8 cellular contexts compared by ENCODE assay signal in the genomic region with DNA sequence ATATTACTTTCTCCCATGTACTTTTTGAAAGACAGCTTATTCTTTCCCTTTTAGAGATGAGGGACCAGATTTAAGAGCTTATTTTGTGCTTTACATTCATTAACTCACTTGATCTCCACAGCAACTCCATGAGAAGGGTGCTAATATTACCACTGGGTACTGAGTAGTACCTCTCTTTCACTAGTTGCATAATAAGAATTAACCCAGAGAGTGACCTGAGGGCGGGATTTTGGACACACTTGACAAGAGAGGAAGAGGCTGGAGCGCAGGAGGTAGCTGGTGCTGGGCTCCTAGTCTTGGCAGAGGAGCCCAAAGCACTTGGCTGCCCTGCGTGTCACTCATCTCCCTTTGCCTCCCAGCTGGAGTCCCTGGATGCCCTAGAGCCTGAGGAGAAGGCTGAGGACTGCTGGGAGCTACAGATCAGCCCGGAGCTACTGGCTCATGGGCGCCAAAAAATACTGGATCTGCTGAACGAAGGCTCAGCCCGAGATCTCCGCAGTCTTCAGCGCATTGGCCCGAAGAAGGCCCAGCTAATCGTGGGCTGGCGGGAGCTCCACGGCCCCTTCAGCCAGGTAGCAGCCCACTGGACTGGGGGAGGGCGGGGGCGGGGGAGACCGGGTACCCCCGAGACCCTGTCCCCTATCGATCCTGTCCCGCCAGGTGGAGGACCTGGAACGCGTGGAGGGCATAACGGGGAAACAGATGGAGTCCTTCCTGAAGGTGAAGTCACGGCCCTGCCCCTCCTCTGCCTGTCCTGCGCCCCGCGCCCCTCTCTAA. TPM values are rescaled to one million over a fixed set of nuclear protein-coding genes. Genes with fewer than 3 reads are reported as not detected.
DNase-seq lines count a peak whose midpoint lies in the region; ATAC-seq, FAIRE-seq and TF ChIP-seq lines count a peak whose summit lies in the region.

No MANE protein-coding gene starts in this region.

- no peaks in the 10 kb centered on the region for H3K79me1 ChIP-seq in H1 (ENCODE audit: low read depth, low read length)

- H3K23me2 ChIP-seq in H1 (ENCODE audit: low read depth, low read length) = peaks cover 13% of the 10 kb centered on the region; the same call in 1 of the 2 replicates

- no peaks in the 10 kb centered on the region for H3K9me3 ChIP-seq in CD4-positive, CD25-positive, alpha-beta regulatory T cell (ENCODE audit: control insufficient read depth in 2 of 2, low read length in 2 of 2)
- no peaks in the 10 kb centered on the region for H3K9me3 ChIP-seq in H1 (ENCODE audit: insufficient read depth in 2 of 2, low read depth in 1 of 2, low read length in 1 of 2)

- H3K4me2 ChIP-seq in H1 (ENCODE audit: insufficient read depth in 1 of 2, low read depth in 2 of 2, low read length in 2 of 2) = peak overlapping the region; percentile 69 to 94

- peaks cover 7 to 22% of the 10 kb centered on the region in 2 experiments for H3K79me2 ChIP-seq in H1 (ENCODE audit: control insufficient read depth in 1 of 2, insufficient read depth in 2 of 2, low read length in 2 of 2)

- H3K36me3 Mint-ChIP-seq in CD4-positive, CD25-positive, alpha-beta regulatory T cell = peaks cover 20% of the 10 kb centered on the region
- peaks cover 0 to 7% of the 10 kb centered on the region in 2 donors for H3K36me3 Mint-ChIP-seq in naive B cell

- 68% methylated on average over 12 of the region's 26 CpGs; no CpG with 5 or more reads in 1 of the 2 experiments for WGBS in H1 (ENCODE audit: extremely low coverage in 1 of 2, insufficient coverage in 1 of 2, insufficient read length in 1 of 2, insufficient replicate concordance in 2 of 2, low coverage in 1 of 2, low lambda C conversion rate in 2 of 2, missing lambda C conversion rate in 1 of 2), 2 experiments

- peaks cover 10 to 21% of the 10 kb centered on the region in 2 experiments for H4K20me1 ChIP-seq in H1 (replicated peaks in 1 of 2; ENCODE audit: control insufficient read depth in 1 of 2, insufficient read depth in 2 of 2, low read length in 2 of 2)

- H3K4me3 ChIP-seq in CD4-positive, CD25-positive, alpha-beta regulatory T cell (ENCODE audit: low read depth, low read length) = peak overlapping the region; percentile 72
- peak overlapping the region; percentile 54 to 79 (median 72) for H3K4me3 ChIP-seq in H1 (ENCODE audit: extremely low read depth in 1 of 4, insufficient read depth in 2 of 4, low read depth in 3 of 4, low read length in 4 of 4)

- no peak overlapping the region for H3K23ac ChIP-seq in H1 (ENCODE audit: insufficient read length)

- no peak overlapping the region for H2AFZ ChIP-seq in H1 (ENCODE audit: low read length)

- H2BK15ac ChIP-seq in H1 (ENCODE audit: low read length) = no peak overlapping the region

- TF ChIP-seq EP300 in H1 (IDR thresholded peaks at IDR 0.05; ENCODE audit: borderline replicate concordance in 1 of 2, low read depth in 2 of 2, low read length in 2 of 2) = no peak

- H3K27me3 Mint-ChIP-seq in CD4-positive, CD25-positive, alpha-beta regulatory T cell = peaks cover 11% of the 10 kb centered on the region
- no peaks in the 10 kb centered on the region for H3K27me3 Mint-ChIP-seq in naive B cell

- peak overlapping the region; percentile 94 for H3K27ac ChIP-seq in CD4-positive, CD25-positive, alpha-beta regulatory T cell (ENCODE audit: insufficient read depth, low read length, poor library complexity, severe bottlenecking)
- peak overlapping the region; percentile 86 for H3K27ac ChIP-seq in H1 (ENCODE audit: low read depth, low read length)

- no peak overlapping the region for H2BK20ac ChIP-seq in H1 (ENCODE audit: low read length)

- peak overlapping the region; percentile 90 for H3K18ac ChIP-seq in H1 (ENCODE audit: extremely low read depth, low read length)

- TF ChIP-seq CTCF in H1 (IDR thresholded peaks at IDR 0.05; ENCODE audit: control extremely low read depth in 1 of 3, insufficient read depth in 1 of 3, low read depth in 1 of 3, low read length in 3 of 3) = no peak
- no peak for TF ChIP-seq CTCF in omental fat pad (IDR thresholded peaks at IDR 0.05)

- H3K9me3 Mint-ChIP-seq in CD4-positive, CD25-positive, alpha-beta regulatory T cell = peaks cover 0 to 2% (median 0%) of the 10 kb centered on the region in 7 donors
- H3K9me3 Mint-ChIP-seq in naive B cell = no peaks in the 10 kb centered on the region

- H3K4me3 Mint-ChIP-seq in CD4-positive, CD25-positive, alpha-beta regulatory T cell = peak overlapping the region; percentile 90 to 100 (median 100)
- H3K4me3 Mint-ChIP-seq in naive B cell = peak overlapping the region; percentile 94 to 100 (median 100)

- CTCF ChIA-PET in H1 (lab: Charles Lee; ENCODE audit: partially characterized antibody) = interaction anchor here (0.5 to 2.8 kb wide), 15 partner anchors 11 to 945 kb away, joined by 3 to 15 read pairs (median 4); a partner anchor contains a TSS

- no peak for TF ChIP-seq POLR2A in H1 (IDR thresholded peaks at IDR 0.05; ENCODE audit: control extremely low read depth in 1 of 2, low read depth in 2 of 2, low read length in 2 of 2)

- H3K36me3 ChIP-seq in CD4-positive, CD25-positive, alpha-beta regulatory T cell (ENCODE audit: control insufficient read depth, insufficient read depth, low read length) = peaks cover 28% of the 10 kb centered on the region
- peaks cover 27 to 56% (median 36%) of the 10 kb centered on the region in 4 experiments for H3K36me3 ChIP-seq in H1 (ENCODE audit: control insufficient read depth in 2 of 4, insufficient read depth in 4 of 4, low read length in 3 of 4)

- TF ChIP-seq RAD21 in H1 (IDR thresholded peaks at IDR 0.05 in 1 of 2, conservative IDR thresholded peaks at IDR 0.05 in 1 of 2; ENCODE audit: low read depth in 2 of 2, low read length in 2 of 2) = no peak

- POLR2A ChIA-PET in H1 (lab: Charles Lee; ENCODE audit: partially characterized antibody) = interaction anchor here (0.7 to 6.5 kb wide), 19 partner anchors 8 to 261 kb away, joined by 3 to 58 read pairs (median 5); a partner anchor contains a TSS

- H4K91ac ChIP-seq in H1 (replicated peaks; ENCODE audit: insufficient read length, low read length) = peak overlapping the region; percentile 98

- ATAC-seq in CD4-positive, CD25-positive, alpha-beta regulatory T cell (ENCODE audit: low read depth in 2 of 2) = peak in 1 of 2 donors; percentile 1
- ATAC-seq in naive B cell (ENCODE audit: low read depth in 2 of 2) (no peak), HG03432 (IDR thresholded peaks at IDR 0.05; ENCODE audit: unreplicated experiment) (no peak), omental fat pad (ENCODE audit: low FRiP score) (no peak)

- DNase-seq in CD4-positive, CD25-positive, alpha-beta regulatory T cell = no peak
- peak; percentile 55 for DNase-seq in HCEC 1CT
- peak; percentile 50 for DNase-seq in RPMI7951 (ENCODE audit: low read depth)
- DNase-seq in H1 (ENCODE audit: low read depth in 1 of 2, low spot score in 2 of 2) = no peak
- DNase-seq in naive B cell = no peak
- DNase-seq in amniotic stem cell (lab: John Stamatoyannopoulos, UW) = no peak
- no peak for DNase-seq in omental fat pad (ENCODE audit: low spot score)

- H3K4me1 Mint-ChIP-seq in CD4-positive, CD25-positive, alpha-beta regulatory T cell = peaks cover 4 to 42% (median 25%) of the 10 kb centered on the region in 4 donors
- peaks cover 35 to 37% (median 36%) of the 10 kb centered on the region in 3 donors for H3K4me1 Mint-ChIP-seq in naive B cell

- peak overlapping the region; percentile 77 for H4K8ac ChIP-seq in H1 (ENCODE audit: extremely low read depth, insufficient read depth, low read length)

- peak overlapping the region; percentile 92 for H3K4ac ChIP-seq in H1 (replicated peaks; ENCODE audit: insufficient read length, low read depth, low read length)

- H3K56ac ChIP-seq in H1 (replicated peaks; ENCODE audit: insufficient read length, low read depth, low read length) = peak overlapping the region; percentile 11

- H3K4me1 ChIP-seq in CD4-positive, CD25-positive, alpha-beta regulatory T cell (ENCODE audit: control insufficient read depth, insufficient read depth, low read length, poor library complexity, severe bottlenecking) = peaks cover 38% of the 10 kb centered on the region
- H3K4me1 ChIP-seq in H1 (replicated peaks in 1 of 4; ENCODE audit: control insufficient read depth in 3 of 4, insufficient read depth in 4 of 4, low read length in 3 of 4) = peaks cover 0 to 28% (median 20%) of the 10 kb centered on the region in 4 experiments; a peak in 6 of 7 replicates

- H2BK12ac ChIP-seq in H1 (ENCODE audit: low read depth, low read length) = no peak overlapping the region; the same call in 1 of the 2 replicates

- FAIRE-seq in H1 (lab: Jason Lieb, UNC) = no peak

- no peak overlapping the region for H3K14ac ChIP-seq in H1 (ENCODE audit: insufficient read length)

- peak overlapping the region; percentile 88 for H2BK5ac ChIP-seq in H1 (ENCODE audit: low read depth, low read length)

- H4K5ac ChIP-seq in H1 (ENCODE audit: insufficient read length, low read depth, low read length) = peak overlapping the region; percentile 90

- H3K27ac Mint-ChIP-seq in CD4-positive, CD25-positive, alpha-beta regulatory T cell = peak overlapping the region; percentile 99 to 100 (median 100)
- peak overlapping the region; percentile 98 to 100 (median 100) for H3K27ac Mint-ChIP-seq in naive B cell

- H3K27me3 ChIP-seq in CD4-positive, CD25-positive, alpha-beta regulatory T cell (ENCODE audit: control insufficient read depth, insufficient read depth, low read length) = no peaks in the 10 kb centered on the region
- H3K27me3 ChIP-seq in H1 (replicated peaks in 1 of 4; ENCODE audit: control insufficient read depth in 3 of 4, extremely low read depth in 1 of 4, insufficient read depth in 3 of 4, low read length in 3 of 4) = no peaks in the 10 kb centered on the region

- peak overlapping the region in 3 of 4 experiments; percentile 22 to 82 (median 79); a peak in 6 of 7 replicates for H3K9ac ChIP-seq in H1 (replicated peaks in 1 of 4; ENCODE audit: extremely low read depth in 1 of 4, low read depth in 3 of 4, low read length in 3 of 4)

- no peak overlapping the region for H2BK120ac ChIP-seq in H1 (replicated peaks; ENCODE audit: low read depth, low read length)

- H2AK5ac ChIP-seq in H1 (ENCODE audit: low read depth, low read length) = 0 out of 2 replicates have a peak overlapping the region, but pooled peaks have one; percentile 47

RNA-seq across cellular contexts. Expression of a gene that starts 1.7 kb away (rescaled TPM):
- total RNA-seq in CD4-positive, CD25-positive, alpha-beta regulatory T cell = 224 TPM
- polyA plus RNA-seq in CD4-positive, CD25-positive, alpha-beta regulatory T cell = 10 to 100 TPM; 36.9 to 62.2 (median 44.5) TPM
- 114 and 181 TPM in 2 replicates for total RNA-seq in RPMI7951 (2014; rRNA removed; shearing (Covaris generic))
- total RNA-seq in H1 (2021; fragmentation: NEBNext Ultra II Directional; extraction: Animal tissue kit (Norgen Biotek cat#: 25700)) = 376 and 380 TPM in 2 replicates
- polyA plus RNA-seq in H1 (2011; rRNA removed) (219 and 357 TPM in 2 replicates), naive B cell (ENCODE audit: low read depth in 6 of 6) (10 to 100 TPM; 16.1 to 30.6 (median 23.2) TPM)
- 226 TPM for polyA plus RNA-seq in H1 (2011; cell fraction: cytosol; rRNA removed)
- 465 TPM for polyA plus RNA-seq in H1 (2011; cell fraction: nucleus; rRNA removed)
- polyA plus RNA-seq in H1 (2012, experiment 1 of 2) = 359 to 553 TPM (median 440 TPM) in 4 replicates
- 327 TPM for polyA plus RNA-seq in H1 (2012, experiment 2 of 2)
- 126 TPM for polyA plus RNA-seq in H1 (2013, experiment 1 of 2)
- polyA plus RNA-seq in H1 (2013, experiment 2 of 2) = 116 TPM
- 294 and 426 TPM in 2 replicates for polyA minus RNA-seq in H1 (2011; rRNA and poly(A)+ RNA removed)
- polyA minus RNA-seq in H1 (2011; cell fraction: cytosol; rRNA and poly(A)+ RNA removed) = 315 TPM
- 159 TPM for polyA minus RNA-seq in H1 (2011; cell fraction: nucleus; rRNA and poly(A)+ RNA removed)
- 10 to 100 TPM; 38.0 to 76.9 (median 57.7) TPM for total RNA-seq in omental fat pad

RNA-seq across cellular contexts. Expression of a gene that starts 7.3 kb away (rescaled TPM):
- 1.9 TPM for total RNA-seq in CD4-positive, CD25-positive, alpha-beta regulatory T cell
- polyA plus RNA-seq in CD4-positive, CD25-positive, alpha-beta regulatory T cell = under 1 TPM in 2 of 4 donors, not detected in 2; 0.06 to 0.17 TPM
- total RNA-seq in RPMI7951 (2014; rRNA removed; shearing (Covaris generic)) = 1.7 and 2.5 TPM in 2 replicates
- total RNA-seq in H1 (2021; fragmentation: NEBNext Ultra II Directional; extraction: Animal tissue kit (Norgen Biotek cat#: 25700)) = 12.8 and 16.6 TPM in 2 replicates
- 32.6 and 49.7 TPM in 2 replicates for polyA plus RNA-seq in H1 (2011; rRNA removed)
- 36.1 TPM for polyA plus RNA-seq in H1 (2011; cell fraction: cytosol; rRNA removed)
- 233 TPM for polyA plus RNA-seq in H1 (2011; cell fraction: nucleus; rRNA removed)
- polyA plus RNA-seq in H1 (2012, experiment 1 of 2) = 25.4 to 32.2 TPM (median 26.8 TPM) in 4 replicates
- polyA plus RNA-seq in H1 (2012, experiment 2 of 2) = 12.5 TPM
- 16.5 TPM for polyA plus RNA-seq in H1 (2013, experiment 1 of 2)
- 13.8 TPM for polyA plus RNA-seq in H1 (2013, experiment 2 of 2)
- 4.5 and 8.5 TPM in 2 replicates for polyA minus RNA-seq in H1 (2011; rRNA and poly(A)+ RNA removed)
- polyA minus RNA-seq in H1 (2011; cell fraction: cytosol; rRNA and poly(A)+ RNA removed) = 5.9 TPM
- polyA minus RNA-seq in H1 (2011; cell fraction: nucleus; rRNA and poly(A)+ RNA removed) = 29.9 TPM
- polyA plus RNA-seq in naive B cell (ENCODE audit: low read depth in 6 of 6) = under 1 TPM in 2 of 6 donors, not detected in 4; 0.10 to 0.97 TPM
- 1 to 10 TPM in 2 of 4 donors, under 1 TPM in 2; 0.28 to 9.8 (median 1.0) TPM for total RNA-seq in omental fat pad

RNA-seq across cellular contexts. Expression of a gene that starts 11.3 kb away (rescaled TPM):
- total RNA-seq in CD4-positive, CD25-positive, alpha-beta regulatory T cell = 15.6 TPM
- 10 to 100 TPM; 41.0 to 48.8 (median 45.5) TPM for polyA plus RNA-seq in CD4-positive, CD25-positive, alpha-beta regulatory T cell
- 20.5 and 22.8 TPM in 2 replicates for total RNA-seq in RPMI7951 (2014; rRNA removed; shearing (Covaris generic))
- total RNA-seq in H1 (2021; fragmentation: NEBNext Ultra II Directional; extraction: Animal tissue kit (Norgen Biotek cat#: 25700)) = 56.4 and 56.6 TPM in 2 replicates
- 35.4 and 53.5 TPM in 2 replicates for polyA plus RNA-seq in H1 (2011; rRNA removed)
- 61.5 TPM for polyA plus RNA-seq in H1 (2011; cell fraction: cytosol; rRNA removed)
- polyA plus RNA-seq in H1 (2011; cell fraction: nucleus; rRNA removed) = 143 TPM
- 53.2 to 67.0 TPM (median 62.3 TPM) in 4 replicates for polyA plus RNA-seq in H1 (2012, experiment 1 of 2)
- 60.2 TPM for polyA plus RNA-seq in H1 (2012, experiment 2 of 2)
- polyA plus RNA-seq in H1 (2013, experiment 1 of 2) = 43.2 TPM
- 44.5 TPM for polyA plus RNA-seq in H1 (2013, experiment 2 of 2)
- 5.8 and 8.3 TPM in 2 replicates for polyA minus RNA-seq in H1 (2011; rRNA and poly(A)+ RNA removed)
- 19.6 TPM for polyA minus RNA-seq in H1 (2011; cell fraction: cytosol; rRNA and poly(A)+ RNA removed)
- polyA minus RNA-seq in H1 (2011; cell fraction: nucleus; rRNA and poly(A)+ RNA removed) = 30.1 TPM
- polyA plus RNA-seq in naive B cell (ENCODE audit: low read depth in 6 of 6) = 10 to 100 TPM; 35.5 to 51.5 (median 46.9) TPM
- total RNA-seq in omental fat pad = 10 to 100 TPM; 15.6 to 32.9 (median 20.6) TPM

RNA-seq across cellular contexts. Expression of a gene that starts 14.1 kb away (rescaled TPM):
- 89.1 TPM for total RNA-seq in CD4-positive, CD25-positive, alpha-beta regulatory T cell
- polyA plus RNA-seq in CD4-positive, CD25-positive, alpha-beta regulatory T cell = 10 to 100 TPM; 49.4 to 65.1 (median 56.1) TPM
- total RNA-seq in RPMI7951 (2014; rRNA removed; shearing (Covaris generic)) = 120 and 128 TPM in 2 replicates
- total RNA-seq in H1 (2021; fragmentation: NEBNext Ultra II Directional; extraction: Animal tissue kit (Norgen Biotek cat#: 25700)) = 142 and 145 TPM in 2 replicates
- polyA plus RNA-seq in H1 (2011; rRNA removed) (139 and 161 TPM in 2 replicates), naive B cell (ENCODE audit: low read depth in 6 of 6) (10 to 100 TPM; 24.0 to 29.6 (median 26.3) TPM)
- 178 TPM for polyA plus RNA-seq in H1 (2011; cell fraction: cytosol; rRNA removed)
- polyA plus RNA-seq in H1 (2011; cell fraction: nucleus; rRNA removed) = 343 TPM
- 136 to 146 TPM (median 138 TPM) in 4 replicates for polyA plus RNA-seq in H1 (2012, experiment 1 of 2)
- polyA plus RNA-seq in H1 (2012, experiment 2 of 2) = 121 TPM
- polyA plus RNA-seq in H1 (2013, experiment 1 of 2) = 91.3 TPM
- polyA plus RNA-seq in H1 (2013, experiment 2 of 2) = 83.2 TPM
- 234 and 269 TPM in 2 replicates for polyA minus RNA-seq in H1 (2011; rRNA and poly(A)+ RNA removed)
- polyA minus RNA-seq in H1 (2011; cell fraction: cytosol; rRNA and poly(A)+ RNA removed) = 97.8 TPM
- polyA minus RNA-seq in H1 (2011; cell fraction: nucleus; rRNA and poly(A)+ RNA removed) = 174 TPM
- 10 to 100 TPM in 3 of 4 donors, 1 to 10 TPM in 1; 9.2 to 25.2 (median 13.1) TPM for total RNA-seq in omental fat pad

RNA-seq across cellular contexts. Expression of a gene that starts 15.6 kb away (rescaled TPM):
- total RNA-seq in CD4-positive, CD25-positive, alpha-beta regulatory T cell = 163 TPM
- 100 to 1,000 TPM; 116 to 157 (median 133) TPM for polyA plus RNA-seq in CD4-positive, CD25-positive, alpha-beta regulatory T cell
- 140 and 141 TPM in 2 replicates for total RNA-seq in RPMI7951 (2014; rRNA removed; shearing (Covaris generic))
- 1.9 and 2.9 TPM in 2 replicates for total RNA-seq in H1 (2021; fragmentation: NEBNext Ultra II Directional; extraction: Animal tissue kit (Norgen Biotek cat#: 25700))
- polyA plus RNA-seq in H1 (2011; rRNA removed) (1.9 and 4.3 TPM in 2 replicates), naive B cell (ENCODE audit: low read depth in 6 of 6) (10 to 100 TPM; 39.7 to 61.4 (median 43.9) TPM)
- polyA plus RNA-seq in H1 (2011; cell fraction: cytosol; rRNA removed) = 4.8 TPM
- polyA plus RNA-seq in H1 (2011; cell fraction: nucleus; rRNA removed) = 18.5 TPM
- polyA plus RNA-seq in H1 (2012, experiment 1 of 2) = 2.4 to 5.6 TPM (median 3.9 TPM) in 4 replicates
- polyA plus RNA-seq in H1 (2012, experiment 2 of 2) = 1.9 TPM
- 1.4 TPM for polyA plus RNA-seq in H1 (2013, experiment 1 of 2)
- 1.6 TPM for polyA plus RNA-seq in H1 (2013, experiment 2 of 2)
- 6.9 and 15.2 TPM in 2 replicates for polyA minus RNA-seq in H1 (2011; rRNA and poly(A)+ RNA removed)
- polyA minus RNA-seq in H1 (2011; cell fraction: cytosol; rRNA and poly(A)+ RNA removed) = 4.5 TPM
- 3.7 TPM for polyA minus RNA-seq in H1 (2011; cell fraction: nucleus; rRNA and poly(A)+ RNA removed)
- 100 to 1,000 TPM; 101 to 151 (median 129) TPM for total RNA-seq in omental fat pad

Comparison
In these comparisons a context has a peak if more than half of its experiments do, and no peak if none do; other contexts are left out.
1. DNase-seq: peak in HCEC 1CT (single experiment) and RPMI7951 (single experiment); none in CD4-positive, CD25-positive, alpha-beta regulatory T cell (0 of 3), H1 (0 of 2), naive B cell (single experiment), amniotic stem cell (single experiment) and omental fat pad (single experiment).